ENCODE assay signal across 8 cellular contexts in the genomic region with DNA sequence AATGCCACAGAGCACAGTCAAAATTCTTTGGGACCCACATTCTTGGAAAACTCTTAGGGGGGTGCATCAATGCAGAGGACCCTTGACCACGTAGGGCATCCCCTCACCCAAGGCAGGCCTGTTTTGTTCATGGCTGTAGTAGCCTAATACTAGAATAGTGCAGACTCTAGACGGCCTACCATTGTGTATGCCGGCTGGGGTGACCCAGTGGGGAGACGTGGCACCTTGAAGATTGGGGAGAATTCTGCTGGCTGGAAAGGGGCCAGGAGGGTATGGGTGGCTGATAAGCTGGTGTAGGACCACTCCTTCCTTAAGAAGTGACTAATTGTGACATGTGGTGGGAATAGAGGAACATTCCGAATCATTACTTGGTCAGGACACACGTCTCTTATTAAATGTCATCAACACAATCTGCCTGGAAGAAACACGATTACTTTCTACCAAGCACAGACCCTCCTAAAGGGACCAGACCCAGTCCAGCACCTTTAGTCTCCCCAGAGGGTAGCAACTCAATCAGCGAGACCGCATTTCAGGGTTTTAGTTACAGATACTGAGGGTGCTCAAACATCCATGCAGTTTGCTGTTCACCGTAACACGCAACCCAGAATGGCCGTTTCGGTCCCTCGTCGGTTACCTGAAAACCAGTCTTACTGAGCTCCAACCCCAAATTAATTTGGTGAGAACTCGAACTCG. TPM values are rescaled to one million over a fixed set of nuclear protein-coding genes. Genes with fewer than 3 reads are reported as not detected.
DNase-seq lines count a peak whose midpoint lies in the region; ATAC-seq, FAIRE-seq and TF ChIP-seq lines count a peak whose summit lies in the region.

No MANE protein-coding gene starts in this region.

- BruUV-seq in endothelial cell of umbilical vein (replicated peaks; lab: Mats Ljungman, UMichigan) = no TSS peak

- H3K79me2 ChIP-seq in DOHH2 (ENCODE audit: control insufficient read depth, low read length) (peaks cover 38% of the 10 kb centered on the region), OCI-LY3 (ENCODE audit: low read length) (peaks cover 36% of the 10 kb centered on the region), endothelial cell of umbilical vein (ENCODE audit: control insufficient read depth, insufficient read depth, low read length) (peaks cover 2% of the 10 kb centered on the region)

- POLR2A ChIA-PET in endothelial cell of umbilical vein (lab: Charles Lee) = no interaction called here

- H3K27ac ChIP-seq in DOHH2 (ENCODE audit: low read depth, low read length) (peak overlapping the region; percentile 93), OCI-LY3 (ENCODE audit: low read length) (peak overlapping the region; percentile 84), endothelial cell of umbilical vein (ENCODE audit: insufficient read depth, low read depth, low read length) (no peak overlapping the region), ovary (peak overlapping the region in 1 of 2 donors; percentile 97)

- ATAC-seq in HG02623 (IDR thresholded peaks at IDR 0.05; ENCODE audit: unreplicated experiment) = no peak
- ATAC-seq in GM19395 (IDR thresholded peaks at IDR 0.05; ENCODE audit: unreplicated experiment) = no peak

- TF ChIP-seq POLR2A in endothelial cell of umbilical vein (IDR thresholded peaks at IDR 0.05; ENCODE audit: low read depth, low read length) = no peak
- TF ChIP-seq POLR2A in ovary (IDR thresholded peaks at IDR 0.05) = no peak

- H3K4me3 ChIP-seq in DOHH2 (ENCODE audit: low read length) (peak overlapping the region; percentile 74), OCI-LY3 (ENCODE audit: low read length) (peak overlapping the region; percentile 89), endothelial cell of umbilical vein (replicated peaks in 1 of 3; ENCODE audit: insufficient read depth in 1 of 3, low read depth in 1 of 3, low read length in 3 of 3) (peak overlapping the region in 2 of 3 experiments; percentile 53 to 89), ovary (peak overlapping the region; percentile 50)

- WGBS in ovary, 3 donors = 79 to 85% (median 85%) methylated on average over 17 of the region's 17 CpGs

- peak overlapping the region; percentile 81 for H3K9ac ChIP-seq in OCI-LY3 (ENCODE audit: low read length)
- H3K9ac ChIP-seq in endothelial cell of umbilical vein (replicated peaks; ENCODE audit: extremely low read depth, insufficient read depth, low read length) = peak overlapping the region; percentile 89

- intact Hi-C loops in endothelial cell of umbilical vein (cut with micrococcal nuclease) (loop anchor here (5.0 to 10.0 kb wide), 4 partner anchors 42 to 1643 kb away; no protein-coding TSS in a partner anchor), ovary (cut with DNase I) (loop anchor here in 3 of 4 donors (5.0 to 10.0 kb wide), 3 partner anchors 42 to 162 kb away; no protein-coding TSS in a partner anchor)

- H3K4me1 ChIP-seq in DOHH2 (ENCODE audit: control insufficient read depth, low read length) = peaks cover 37% of the 10 kb centered on the region
- peaks cover 28% of the 10 kb centered on the region for H3K4me1 ChIP-seq in OCI-LY3 (ENCODE audit: low read length)
- H3K4me1 ChIP-seq in endothelial cell of umbilical vein (ENCODE audit: control insufficient read depth, extremely low read depth, insufficient read depth, low read length) = peaks cover 8% of the 10 kb centered on the region
- H3K4me1 ChIP-seq in ovary (ENCODE audit: insufficient read depth) = peaks cover 6% of the 10 kb centered on the region

- dilution Hi-C loops in endothelial cell of umbilical vein (cut with MboI; ENCODE audit: extremely low pct_ligation_motif_present, low sequenced_read_pairs) = loop anchor here (25.0 kb wide), 1 partner anchor 113 kb away; no protein-coding TSS in a partner anchor

- no peak for TF ChIP-seq CTCF in DOHH2 (IDR thresholded peaks at IDR 0.05; ENCODE audit: low read depth, low read length, poor library complexity, severe bottlenecking)
- no peak for TF ChIP-seq CTCF in OCI-LY3 (IDR thresholded peaks at IDR 0.05; ENCODE audit: low read depth, low read length)
- TF ChIP-seq CTCF in endothelial cell of umbilical vein (IDR thresholded peaks at IDR 0.05; ENCODE audit: extremely low read depth in 1 of 2, insufficient read depth in 1 of 2, low read depth in 1 of 2, low read length in 2 of 2) = no peak
- no peak for TF ChIP-seq CTCF in ovary (IDR thresholded peaks at IDR 0.05)

- peak; percentile 59 for FAIRE-seq in endothelial cell of umbilical vein (lab: Jason Lieb, UNC)

- H3K9me3 ChIP-seq in DOHH2 (ENCODE audit: control insufficient read depth, insufficient read depth, low read length) = peaks cover 4% of the 10 kb centered on the region; the same call in 1 of the 2 replicates
- no peaks in the 10 kb centered on the region for H3K9me3 ChIP-seq in OCI-LY3 (ENCODE audit: insufficient read depth, low read length)
- H3K9me3 ChIP-seq in endothelial cell of umbilical vein (replicated peaks; ENCODE audit: control insufficient read depth, insufficient read depth, low read length) = no peaks in the 10 kb centered on the region
- H3K9me3 ChIP-seq in ovary = no peaks in the 10 kb centered on the region

- H2AFZ ChIP-seq in OCI-LY3 (ENCODE audit: low read depth, low read length) = no peak overlapping the region
- H2AFZ ChIP-seq in endothelial cell of umbilical vein (ENCODE audit: low read depth, low read length) = no peak overlapping the region

- no peaks in the 10 kb centered on the region for H3K9me2 ChIP-seq in DOHH2 (replicated peaks; ENCODE audit: control insufficient read depth, low read length)

- H4K20me1 ChIP-seq in DOHH2 (ENCODE audit: control insufficient read depth, insufficient read depth, low read depth, low read length) (peaks cover 5% of the 10 kb centered on the region), OCI-LY3 (ENCODE audit: insufficient read depth, low read length) (peaks cover 7% of the 10 kb centered on the region), endothelial cell of umbilical vein (replicated peaks; ENCODE audit: control insufficient read depth, extremely low read depth, insufficient read depth, low read length) (no peaks in the 10 kb centered on the region)

- DNase-seq in endothelial cell of umbilical vein (ENCODE audit: low read depth, low spot score) = no peak
- peak in 3 of 5 donors; percentile 48 to 56 (median 50) for DNase-seq in ovary
- DNase-seq in DMS79 (lab: John Stamatoyannopoulos, UW) = no peak
- no peak for DNase-seq in LoVo (ENCODE audit: low spot score)

- CTCF ChIA-PET in endothelial cell of umbilical vein (lab: Charles Lee) = interaction anchor here (1.0 to 4.6 kb wide), 5 partner anchors 18 to 164 kb away, joined by 3 to 34 read pairs (median 10); no protein-coding TSS in a partner anchor

- H3K4me2 ChIP-seq in DOHH2 (ENCODE audit: low read length) (peak overlapping the region; percentile 85), OCI-LY3 (ENCODE audit: low read length) (peak overlapping the region; percentile 97), endothelial cell of umbilical vein (ENCODE audit: insufficient read depth, low read length) (peak overlapping the region; percentile 75)

- H3F3A ChIP-seq in DOHH2 (ENCODE audit: control insufficient read depth, insufficient read depth) = peaks cover 15% of the 10 kb centered on the region

- peaks cover 28% of the 10 kb centered on the region for H3K36me3 ChIP-seq in DOHH2 (ENCODE audit: control insufficient read depth, low read length)
- peaks cover 4% of the 10 kb centered on the region for H3K36me3 ChIP-seq in OCI-LY3 (replicated peaks; ENCODE audit: low read depth, low read length)
- no peaks in the 10 kb centered on the region for H3K36me3 ChIP-seq in endothelial cell of umbilical vein (ENCODE audit: control insufficient read depth in 2 of 2, extremely low read depth in 1 of 2, insufficient read depth in 2 of 2, low read length in 2 of 2)
- H3K36me3 ChIP-seq in ovary = no peaks in the 10 kb centered on the region

- TF ChIP-seq EP300 in ovary (IDR thresholded peaks at IDR 0.05) = no peak

- H3K9me1 ChIP-seq in endothelial cell of umbilical vein (replicated peaks; ENCODE audit: control insufficient read depth, extremely low read depth, insufficient read depth, low read length) = no peaks in the 10 kb centered on the region

- H3K27me3 ChIP-seq in DOHH2 (ENCODE audit: control insufficient read depth, low read length) (no peaks in the 10 kb centered on the region), OCI-LY3 (ENCODE audit: low read depth, low read length) (no peaks in the 10 kb centered on the region), endothelial cell of umbilical vein (ENCODE audit: control insufficient read depth in 2 of 2, insufficient read depth in 2 of 2, low read length in 2 of 2) (peaks cover 0 to 2% of the 10 kb centered on the region in 2 experiments), ovary (no peaks in the 10 kb centered on the region)

TF ChIP-seq in endothelial cell of umbilical vein, 7 proteins besides CTCF, POLR2A, EP300 and RAD21:
- TF ChIP-seq POLR2AphosphoS5 (IDR thresholded peaks at IDR 0.05; ENCODE audit: insufficient read depth, low read depth, low read length) (no peak), GATA2 (IDR thresholded peaks at IDR 0.05; ENCODE audit: insufficient read depth, insufficient read length, low read depth, low read length) (no peak), MYC (IDR thresholded peaks at IDR 0.05; ENCODE audit: low read depth, low read length) (no peak), FOS (IDR thresholded peaks at IDR 0.05; ENCODE audit: borderline replicate concordance, insufficient read depth, low read length) (no peak), EZH2 (IDR thresholded peaks at IDR 0.05; ENCODE audit: borderline replicate concordance, low read depth, low read length, severe bottlenecking) (no peak), JUN (IDR thresholded peaks at IDR 0.05; ENCODE audit: borderline replicate concordance, insufficient read depth, insufficient read length, low read depth) (no peak)

RNA-seq across cellular contexts. Expression of gene KLF13, which starts 1.8 kb away (rescaled TPM):
- total RNA-seq in endothelial cell of umbilical vein (30.1 and 31.9 TPM in 2 replicates), ovary (10 to 100 TPM; 14.8 to 58.2 (median 36.0) TPM)
- polyA plus RNA-seq in endothelial cell of umbilical vein (10.1 TPM in 2 replicates), ovary (10 to 100 TPM; 15.9 to 52.7 TPM)
- 12.0 and 12.9 TPM in 2 replicates for polyA plus RNA-seq in endothelial cell of umbilical vein (2011; cell fraction: cytosol; rRNA removed)
- 9.5 and 9.7 TPM in 2 replicates for polyA plus RNA-seq in endothelial cell of umbilical vein (2011; cell fraction: nucleus; rRNA removed)
- polyA plus RNA-seq in endothelial cell of umbilical vein (2012) = 22.6 and 23.3 TPM in 2 replicates
- 16.2 and 16.8 TPM in 2 replicates for polyA minus RNA-seq in endothelial cell of umbilical vein
- polyA minus RNA-seq in endothelial cell of umbilical vein (2011; cell fraction: cytosol; rRNA and poly(A)+ RNA removed) = 34.2 TPM
- polyA minus RNA-seq in endothelial cell of umbilical vein (2011; cell fraction: nucleus; rRNA and poly(A)+ RNA removed) = 4.9 and 5.0 TPM in 2 replicates

Comparison
In these comparisons a context has a peak if more than half of its experiments do, and no peak if none do; other contexts are left out.
1. DNase-seq: peak in ovary (3 of 5); none in endothelial cell of umbilical vein (single experiment), DMS79 (single experiment) and LoVo (single experiment).
2. Peak in every context shown above with its lines, with median percentiles within 50 percentile points of each other: H3K4me2 ChIP-seq and H3K4me3 ChIP-seq.